ENCODE assay signal across 18 cellular contexts in genomic region chr10:119738962-119739361, GRCh38.
"Had no signal": no experiment of that assay in that cellular context is flagged by ENCODE, and none has a peak within 500 bp of the region (broad histone marks: within the 10 kb centered on the region; RNA-seq: fewer than 3 reads in every experiment).

No MANE protein-coding gene starts in this region.

- H3K9ac ChIP-seq: neural progenitor cell had no signal

- H3K4me2 ChIP-seq: neural progenitor cell had no signal

- H3K36me3 Mint-ChIP-seq: neural progenitor cell had no signal

- H3K9me3 ChIP-seq: lower lobe of right lung, ovary, spleen, thoracic aorta had no signal

- H3K27me3 ChIP-seq: brain microvascular endothelial cell, neural progenitor cell, ovary, spleen had no signal

- ATAC-seq: activated CD4-positive, CD25-positive, alpha-beta regulatory T cell treated with anti-CD3 and anti-CD28 coated beads, Interleukin-2, amount 50 U/mL, for 24 hours; left colon; lower lobe of right lung; sciatic nerve had no signal

- DNase-seq: activated CD4-positive, alpha-beta T cell treated with anti-CD3 and anti-CD28 coated beads, Interleukin-2, amount 50 U/mL, for 1 hour; activated CD8-positive, alpha-beta memory T cell treated with anti-CD3 and anti-CD28 coated beads for 24 hours; anterior cingulate cortex; brain microvascular endothelial cell; cortex of kidney; effector CD8-positive, alpha-beta T cell; head of caudate nucleus; left colon; lower lobe of right lung; midbrain; ovary; spleen; stimulated activated CD4-positive, alpha-beta T cell treated with anti-CD3 and anti-CD28 coated beads, Interleukin-1b, Interleukin-23, amount 100 ng/mL, for 48 hours had no signal

- H3K36me3 ChIP-seq: brain microvascular endothelial cell, lower lobe of right lung, neural progenitor cell, ovary, spleen, thoracic aorta had no signal

- H3K4me3 Mint-ChIP-seq: central memory CD8-positive, alpha-beta T cell; neural progenitor cell had no signal

- H2AFZ ChIP-seq: neural progenitor cell had no signal

- H3K27me3 Mint-ChIP-seq: central memory CD8-positive, alpha-beta T cell had no signal

- H3K27ac Mint-ChIP-seq: neural progenitor cell had no signal

- H3K27ac ChIP-seq: brain microvascular endothelial cell, neural progenitor cell, ovary had no signal

- H3K4me3 ChIP-seq: lower lobe of right lung, neural progenitor cell, ovary, spleen, thoracic aorta had no signal

- H3K9me3 Mint-ChIP-seq: central memory CD8-positive, alpha-beta T cell; neural progenitor cell had no signal
